8 cellular contexts compared by ENCODE assay signal in the genomic region with DNA sequence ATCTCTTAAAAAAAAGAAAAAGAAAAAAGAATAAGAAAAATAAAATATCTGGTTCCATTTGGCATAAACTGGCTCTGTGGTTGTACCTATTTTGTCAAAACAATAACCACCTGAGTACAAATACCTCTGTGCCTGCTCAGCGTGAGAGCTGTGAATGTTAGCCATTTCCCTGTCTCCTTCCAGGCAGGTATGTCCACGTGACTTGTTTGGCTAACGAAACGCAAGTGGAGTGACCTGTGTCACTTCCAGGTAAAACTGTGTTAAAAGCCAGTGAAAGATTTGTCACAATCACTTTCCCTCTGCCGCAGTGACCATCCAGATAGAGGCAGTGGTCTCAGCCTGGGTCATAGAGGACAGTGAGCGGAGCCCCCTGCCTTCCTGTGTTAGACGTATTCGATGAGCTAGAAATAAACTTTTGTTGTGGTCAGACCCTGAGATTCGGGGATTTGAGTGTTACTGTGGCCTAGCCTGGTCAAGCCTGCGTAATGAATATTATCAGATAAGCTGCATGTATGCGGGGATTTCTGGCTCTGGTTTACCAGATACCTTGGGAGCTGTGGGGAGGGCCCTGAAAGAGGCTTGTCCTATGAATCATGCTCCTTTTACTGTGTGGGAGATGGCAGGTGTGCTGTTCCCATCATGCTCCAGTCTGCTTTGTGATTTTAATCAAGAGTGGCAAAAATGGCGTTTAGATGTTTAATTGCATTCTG. TPM values are rescaled to one million over a fixed set of nuclear protein-coding genes. Genes with fewer than 3 reads are reported as not detected.
A peak's percentile ranks its signal among the peaks of the same experiment; 100 is the strongest.
DNase-seq lines count a peak whose midpoint lies in the region; ATAC-seq and TF ChIP-seq lines count a peak whose summit lies in the region.

No MANE protein-coding gene starts in this region.

- intact Hi-C loops in esophagus muscularis mucosa (cut with DNase I) = no loop called here

- peaks cover 0 to 8% (median 0%) of the 10 kb centered on the region in 4 donors for H3K36me3 ChIP-seq in esophagus muscularis mucosa

- no peak overlapping the region for H3K4me3 Mint-ChIP-seq in chondrocyte (ENCODE audit: unreplicated experiment)

- no peak for ATAC-seq in HG03196 (IDR thresholded peaks at IDR 0.05; ENCODE audit: unreplicated experiment)

- peaks cover 1% of the 10 kb centered on the region for H3K36me3 Mint-ChIP-seq in chondrocyte (ENCODE audit: low read depth)

- peak overlapping the region; percentile 69 for H3K27ac Mint-ChIP-seq in chondrocyte (ENCODE audit: unreplicated experiment)

- peaks cover 14 to 31% (median 25%) of the 10 kb centered on the region in 4 donors for H3K4me1 ChIP-seq in esophagus muscularis mucosa

- peaks cover 2% of the 10 kb centered on the region for H3K27me3 Mint-ChIP-seq in chondrocyte (ENCODE audit: low read depth)

- H3K4me3 ChIP-seq in esophagus muscularis mucosa = no peak overlapping the region

- H3K27me3 ChIP-seq in esophagus muscularis mucosa = no peaks in the 10 kb centered on the region

- TF ChIP-seq POLR2A in esophagus muscularis mucosa (IDR thresholded peaks at IDR 0.05; ENCODE audit: low read depth) = no peak

- no peaks in the 10 kb centered on the region for H3K9me3 ChIP-seq in esophagus muscularis mucosa

- no peak overlapping the region for H3K27ac ChIP-seq in esophagus muscularis mucosa (replicated peaks in 1 of 4)

- no peak for TF ChIP-seq EP300 in esophagus muscularis mucosa (IDR thresholded peaks at IDR 0.05)

- 81% methylated on average over 12 of the region's 12 CpGs for WGBS in esophagus muscularis mucosa

- H3K4me1 Mint-ChIP-seq in chondrocyte (ENCODE audit: low read depth) = peaks cover 42% of the 10 kb centered on the region

- no peaks in the 10 kb centered on the region for H3K9me3 Mint-ChIP-seq in chondrocyte (ENCODE audit: low read depth)

- TF ChIP-seq CTCF in chondrocyte (IDR thresholded peaks at IDR 0.05) = no peak
- TF ChIP-seq CTCF in esophagus muscularis mucosa (IDR thresholded peaks at IDR 0.05) = no peak

- DNase-seq in EH (ENCODE audit: low read depth) (peak; percentile 2), NCI-H2196 (lab: John Stamatoyannopoulos, UW; ENCODE audit: unreplicated experiment) (peak; percentile 37), chondrocyte (ENCODE audit: low spot score) (no peak), non-pigmented ciliary epithelial cell (ENCODE audit: low read depth) (peak; percentile 28), NCI-H526 (lab: John Stamatoyannopoulos, UW) (no peak), esophagus muscularis mucosa (ENCODE audit: extremely low spot score) (no peak), SW 1271 (lab: John Stamatoyannopoulos, UW) (no peak)

RNA-seq across cellular contexts. Expression of gene PTER, which starts 3.7 kb away (rescaled TPM):
- 3.9 to 11.7 TPM (median 10.4 TPM) in 3 replicates for total RNA-seq in chondrocyte
- 10 to 100 TPM in 1 of 4 donors, 1 to 10 TPM in 3; 8.1 to 10.4 (median 9.8) TPM for total RNA-seq in esophagus muscularis mucosa

Comparison
In these comparisons a context has a peak if more than half of its experiments do, and no peak if none do; other contexts are left out.
1. DNase-seq: peak in EH (single experiment), NCI-H2196 (single experiment) and non-pigmented ciliary epithelial cell (single experiment); none in chondrocyte (single experiment), NCI-H526 (0 of 2), esophagus muscularis mucosa (single experiment) and SW 1271 (0 of 2).